Comparison of ENCODE assay signal across 11 cellular contexts in genomic region chr7:152424348-152425108, GRCh38. TPM values are rescaled to one million over a fixed set of nuclear protein-coding genes. Genes with fewer than 3 reads are reported as not detected.
DNase-seq lines count a peak whose midpoint lies in the region; ATAC-seq and TF ChIP-seq lines count a peak whose summit lies in the region.
"Had no signal": no experiment of that assay in that cellular context is flagged by ENCODE, and none has a peak within 500 bp of the region (broad histone marks: within the 10 kb centered on the region; RNA-seq: fewer than 3 reads in every experiment).

No MANE protein-coding gene starts in this region.

- intact Hi-C loops in left ventricle myocardium superior (cut with micrococcal nuclease) (no loop called here), Right ventricle myocardium inferior (cut with DNase I) (loop anchor here (10.0 kb wide), 1 partner anchor 60 kb away; no protein-coding TSS in a partner anchor)

- H3K4me3 ChIP-seq in fibroblast of pulmonary artery (replicated peaks; ENCODE audit: low read depth, low read length) = no peak overlapping the region

- DNase-seq in left ventricle myocardium superior (no peak), Right ventricle myocardium inferior (ENCODE audit: missing footprints) (no peak), fibroblast of pulmonary artery (ENCODE audit: low read depth) (peak; percentile 39), SIG-M5 (lab: John Stamatoyannopoulos, UW) (no peak), activated gamma-delta T cell (lab: John Stamatoyannopoulos, UW) (no peak)
- DNase-seq in activated T-cell treated with anti-CD3 and anti-CD28 coated beads, Interleukin-2, amount 50 U/mL, for 24 hours = no peak
- DNase-seq: left colon; NCI-H524; stimulated activated naive CD4-positive, alpha-beta T cell had no signal

- peak overlapping the region; percentile 89 for H3K27ac Mint-ChIP-seq in activated T-cell treated with anti-CD3 and anti-CD28 coated beads, Interleukin-2, amount 50 U/mL, for 24 hours
- H3K27ac Mint-ChIP-seq in stimulated activated naive CD8-positive, alpha-beta T cell treated with anti-CD3 and anti-CD28 coated beads, Interleukin-15, Interleukin-2, amounts not matched to agents 100 ng/mL and 50 ng/mL, for 24 hours = peak overlapping the region; percentile 83

- H3K36me3 Mint-ChIP-seq in activated T-cell treated with anti-CD3 and anti-CD28 coated beads, Interleukin-2, amount 50 U/mL, for 24 hours (ENCODE audit: low read depth) = peaks cover 44% of the 10 kb centered on the region
- H3K36me3 Mint-ChIP-seq in stimulated activated naive CD8-positive, alpha-beta T cell treated with anti-CD3 and anti-CD28 coated beads, Interleukin-15, Interleukin-2, amounts not matched to agents 100 ng/mL and 50 ng/mL, for 24 hours (ENCODE audit: low read depth) = peaks cover 36% of the 10 kb centered on the region

- H3K9me3 Mint-ChIP-seq in activated T-cell treated with anti-CD3 and anti-CD28 coated beads, Interleukin-2, amount 50 U/mL, for 24 hours = peaks cover 13% of the 10 kb centered on the region
- peaks cover 15% of the 10 kb centered on the region for H3K9me3 Mint-ChIP-seq in stimulated activated naive CD8-positive, alpha-beta T cell treated with anti-CD3 and anti-CD28 coated beads, Interleukin-15, Interleukin-2, amounts not matched to agents 100 ng/mL and 50 ng/mL, for 24 hours

- no peaks in the 10 kb centered on the region for H3K27me3 Mint-ChIP-seq in activated T-cell treated with anti-CD3 and anti-CD28 coated beads, Interleukin-2, amount 50 U/mL, for 24 hours
- H3K27me3 Mint-ChIP-seq in stimulated activated naive CD8-positive, alpha-beta T cell treated with anti-CD3 and anti-CD28 coated beads, Interleukin-15, Interleukin-2, amounts not matched to agents 100 ng/mL and 50 ng/mL, for 24 hours = no peaks in the 10 kb centered on the region

- peak overlapping the region; percentile 16 for H3K4me3 Mint-ChIP-seq in activated T-cell treated with anti-CD3 and anti-CD28 coated beads, Interleukin-2, amount 50 U/mL, for 24 hours
- peak overlapping the region; percentile 46 for H3K4me3 Mint-ChIP-seq in stimulated activated naive CD8-positive, alpha-beta T cell treated with anti-CD3 and anti-CD28 coated beads, Interleukin-15, Interleukin-2, amounts not matched to agents 100 ng/mL and 50 ng/mL, for 24 hours

- peaks cover 81% of the 10 kb centered on the region for H3K4me1 Mint-ChIP-seq in activated T-cell treated with anti-CD3 and anti-CD28 coated beads, Interleukin-2, amount 50 U/mL, for 24 hours (ENCODE audit: low read depth)
- H3K4me1 Mint-ChIP-seq in stimulated activated naive CD8-positive, alpha-beta T cell treated with anti-CD3 and anti-CD28 coated beads, Interleukin-15, Interleukin-2, amounts not matched to agents 100 ng/mL and 50 ng/mL, for 24 hours (ENCODE audit: low read depth) = peaks cover 72% of the 10 kb centered on the region

- ATAC-seq in left ventricle myocardium superior (peak; percentile 33), Right ventricle myocardium inferior (no peak), GM18858 (IDR thresholded peaks at IDR 0.05; ENCODE audit: unreplicated experiment) (no peak)
- ATAC-seq: left colon had no signal

- TF ChIP-seq CTCF in fibroblast of pulmonary artery (IDR thresholded peaks at IDR 0.05; ENCODE audit: low read length, missing control alignments) = no peak

RNA-seq across cellular contexts. Expression of gene KMT2C, which starts 11.3 kb away (rescaled TPM):
- total RNA-seq in left ventricle myocardium superior (40.2 TPM), Right ventricle myocardium inferior (39.4 TPM)
